ENCODE assay signal across 8 cellular contexts in genomic region chr16:30092373-30093010, GRCh38. TPM values are rescaled to one million over a fixed set of nuclear protein-coding genes. Genes with fewer than 3 reads are reported as not detected.
DNase-seq lines count a peak whose midpoint lies in the region; ATAC-seq and TF ChIP-seq lines count a peak whose summit lies in the region.

No MANE protein-coding gene starts in this region.

- H3K27ac ChIP-seq in IMR-90 (ENCODE audit: insufficient read depth, low read length) (no peak overlapping the region), RWPE1 (peak overlapping the region; percentile 79), upper lobe of right lung (peak overlapping the region; percentile 79)

- H3K9me3 ChIP-seq in IMR-90 (ENCODE audit: control insufficient read depth, insufficient read depth, low read length) = peaks cover 9% of the 10 kb centered on the region
- no peaks in the 10 kb centered on the region for H3K9me3 ChIP-seq in upper lobe of right lung

- peak overlapping the region; percentile 58 for H3K4me2 ChIP-seq in IMR-90 (ENCODE audit: low read depth, low read length)

- no peak overlapping the region for H4K5ac ChIP-seq in IMR-90 (ENCODE audit: low read depth, low read length)

- no peaks in the 10 kb centered on the region for H3K27me3 Mint-ChIP-seq in activated naive CD4-positive, alpha-beta T cell treated with anti-CD3 and anti-CD28 coated beads, Interleukin-2, amount 10 ng/mL, durations not matched to agents 7 days and 5 days

- no peak overlapping the region for H2BK20ac ChIP-seq in IMR-90 (ENCODE audit: low read depth, low read length)

- H3K27ac Mint-ChIP-seq in activated naive CD4-positive, alpha-beta T cell treated with anti-CD3 and anti-CD28 coated beads, Interleukin-2, amount 10 ng/mL, durations not matched to agents 7 days and 5 days = peak overlapping the region; percentile 94

- H3K18ac ChIP-seq in IMR-90 (ENCODE audit: low read depth, low read length) = no peak overlapping the region

- H3K36me3 ChIP-seq in IMR-90 (ENCODE audit: control insufficient read depth, insufficient read depth, low read length) = peaks cover 6% of the 10 kb centered on the region
- H3K36me3 ChIP-seq in upper lobe of right lung = peaks cover 18% of the 10 kb centered on the region

- H3K4me3 ChIP-seq in IMR-90 (ENCODE audit: insufficient read depth, low read depth, low read length) (peak overlapping the region; percentile 11; the same call in 1 of the 2 replicates), upper lobe of right lung (peak overlapping the region; percentile 62)

- H2BK15ac ChIP-seq in IMR-90 (ENCODE audit: low read depth, low read length) = no peak overlapping the region

- CTCF ChIA-PET in IMR-90 (lab: Yijun Ruan, JAX) (interaction anchor here (0.5 to 1.5 kb wide), 7 partner anchors 10 to 1244 kb away, joined by 3 to 5 read pairs (median 4); no protein-coding TSS in a partner anchor), RWPE1 (lab: Yijun Ruan, JAX) (interaction anchor here (0.6 to 2.0 kb wide), 9 partner anchors 12 to 396 kb away, joined by 3 to 16 read pairs (median 5); partner anchors contain the start of gene GDPD3)
- CTCF ChIA-PET in activated naive CD4-positive, alpha-beta T cell treated with anti-CD3 and anti-CD28 coated beads, Interleukin-2, amount 10 ng/mL, durations not matched to agents 7 days and 5 days (lab: Charles Lee) = interaction anchor here (0.7 to 5.2 kb wide), 24 partner anchors 10 to 558 kb away, joined by 3 to 54 read pairs (median 5); partner anchors contain the start of genes ALDOA, CORO1A, DCTPP1 and GDPD3

- TF ChIP-seq CTCF in IMR-90 (conservative IDR thresholded peaks at IDR 0.05; ENCODE audit: low read depth, low read length) = peak; percentile 44
- TF ChIP-seq CTCF in RWPE1 (conservative IDR thresholded peaks at IDR 0.05; ENCODE audit: low read depth) = no peak
- TF ChIP-seq CTCF in upper lobe of right lung (IDR thresholded peaks at IDR 0.05) = peak; percentile 69

- H3K4me1 ChIP-seq in IMR-90 (ENCODE audit: control insufficient read depth, insufficient read depth, low read length) (peaks cover 14% of the 10 kb centered on the region), upper lobe of right lung (peaks cover 48% of the 10 kb centered on the region)

- in situ Hi-C loops in IMR-90 (cut with MboI; ENCODE audit: low sequenced_read_pairs) = no loop called here

- peaks cover 40% of the 10 kb centered on the region for H3K36me3 Mint-ChIP-seq in activated naive CD4-positive, alpha-beta T cell treated with anti-CD3 and anti-CD28 coated beads, Interleukin-2, amount 10 ng/mL, durations not matched to agents 7 days and 5 days

- TF ChIP-seq POLR2A in IMR-90 (IDR thresholded peaks at IDR 0.05; ENCODE audit: low read depth, low read length) = no peak

- dilution Hi-C loops in IMR-90 (cut with HindIII; ENCODE audit: low sequenced_read_pairs, unreplicated experiment) = no loop called here

- 0 out of 2 replicates have a peak overlapping the region, but pooled peaks have one; percentile 2 for H4K91ac ChIP-seq in IMR-90 (ENCODE audit: insufficient read depth, low read depth, low read length)

- H4K8ac ChIP-seq in IMR-90 (ENCODE audit: low read depth in 2 of 2, low read length in 2 of 2) = peak overlapping the region; percentile 54 to 81; a peak in 3 of 4 replicates

- H3K79me1 ChIP-seq in IMR-90 (ENCODE audit: low read depth in 1 of 2, low read length in 2 of 2) = peaks cover 0 to 18% of the 10 kb centered on the region in 2 experiments; a peak in 2 of 4 replicates

- peak overlapping the region; percentile 57; the same call in 1 of the 2 replicates for H3K14ac ChIP-seq in IMR-90 (replicated peaks; ENCODE audit: low read depth, low read length)

- no TSS peak for BruUV-seq in IMR-90 (replicated peaks; lab: Mats Ljungman, UMichigan)

- H2BK5ac ChIP-seq in IMR-90 (ENCODE audit: low read depth, low read length, poor library complexity, severe bottlenecking) = no peak overlapping the region

- H3K9me1 ChIP-seq in IMR-90 (ENCODE audit: insufficient read depth, low read length) = no peaks in the 10 kb centered on the region

- peak overlapping the region; percentile 7; the same call in 1 of the 2 replicates for H3K9ac ChIP-seq in IMR-90 (ENCODE audit: low read depth, low read length)

- H3K23ac ChIP-seq in IMR-90 (ENCODE audit: low read depth, low read length) = 0 out of 2 replicates have a peak overlapping the region, but pooled peaks have one; percentile 41

- no peak for TF ChIP-seq RAD21 in IMR-90 (IDR thresholded peaks at IDR 0.05; ENCODE audit: low read length)

- H3K56ac ChIP-seq in IMR-90 (ENCODE audit: extremely low read depth, insufficient read depth, low read length) = 0 out of 2 replicates have a peak overlapping the region, but pooled peaks have one; percentile 24

- H4K20me1 ChIP-seq in IMR-90 (ENCODE audit: insufficient read depth, low read length) = no peaks in the 10 kb centered on the region

- H3K4me1 Mint-ChIP-seq in activated naive CD4-positive, alpha-beta T cell treated with anti-CD3 and anti-CD28 coated beads, Interleukin-2, amount 10 ng/mL, durations not matched to agents 7 days and 5 days = peaks cover 69% of the 10 kb centered on the region

- peak overlapping the region; percentile 80 for H3K4me3 Mint-ChIP-seq in activated naive CD4-positive, alpha-beta T cell treated with anti-CD3 and anti-CD28 coated beads, Interleukin-2, amount 10 ng/mL, durations not matched to agents 7 days and 5 days

- peak overlapping the region; percentile 52 for H3K4ac ChIP-seq in IMR-90 (ENCODE audit: low read depth, low read length)

- peak overlapping the region; percentile 91 for H2AFZ ChIP-seq in IMR-90 (replicated peaks; ENCODE audit: low read length, poor library complexity)

- intact Hi-C loops in IMR-90 (cut with micrococcal nuclease) = loop anchor here (2.0 to 10.0 kb wide), 2 partner anchors 276 to 312 kb away; partner anchors contain the start of gene ZNF771
- intact Hi-C loops in upper lobe of right lung (cut with DNase I) = no loop called here

- POLR2A ChIA-PET in IMR-90 (lab: Charles Lee; ENCODE audit: unreplicated experiment) (no interaction called here), RWPE1 (lab: Yijun Ruan, JAX; ENCODE audit: low non-redundant PET) (interaction anchor here (1.4 kb wide), 1 partner anchor 26 kb away, joined by 4 read pairs; no protein-coding TSS in a partner anchor)

- no peaks in the 10 kb centered on the region for H3K27me3 ChIP-seq in IMR-90 (ENCODE audit: control insufficient read depth, insufficient read depth, low read length)
- no peaks in the 10 kb centered on the region for H3K27me3 ChIP-seq in upper lobe of right lung

- H2AK5ac ChIP-seq in IMR-90 (ENCODE audit: low read depth, low read length) = peak overlapping the region; percentile 48; the same call in 1 of the 2 replicates

- H2BK120ac ChIP-seq in IMR-90 (ENCODE audit: low read depth, low read length) = 0 out of 2 replicates have a peak overlapping the region, but pooled peaks have one; percentile 18

- peaks cover 11% of the 10 kb centered on the region for H3K9me3 Mint-ChIP-seq in activated naive CD4-positive, alpha-beta T cell treated with anti-CD3 and anti-CD28 coated beads, Interleukin-2, amount 10 ng/mL, durations not matched to agents 7 days and 5 days

- WGBS in IMR-90 (ENCODE audit: extremely low coverage in 2 of 2, insufficient read length in 1 of 2), 2 experiments = 17% methylated on average over 6 of the region's 22 CpGs; no CpG with 5 or more reads in 1 of the 2 experiments

- peak overlapping the region; percentile 91 for H2AK9ac ChIP-seq in IMR-90 (replicated peaks; ENCODE audit: low read depth, low read length, poor library complexity)

- ATAC-seq in GM21390 (IDR thresholded peaks at IDR 0.05; ENCODE audit: unreplicated experiment) (peak; percentile 34), IMR-90 (ENCODE audit: low read depth) (no peak), upper lobe of right lung (peak; percentile 74)

- peak; percentile 42 for DNase-seq in DMS 273 treated with DMSO at 0.1 percent for 48 hours (lab: John Stamatoyannopoulos, UW)
- peak; percentile 27 for DNase-seq in IMR-90
- no peak for DNase-seq in RWPE1 (ENCODE audit: low spot score)
- peak; percentile 74 for DNase-seq in activated naive CD4-positive, alpha-beta T cell treated with anti-CD3 and anti-CD28 coated beads, Interleukin-2, amount 10 ng/mL, durations not matched to agents 7 days and 5 days
- DNase-seq in glomerular endothelial cell (ENCODE audit: extremely low read depth, low read depth, low spot score) = peak; percentile 72
- DNase-seq in occipital lobe (lab: John Stamatoyannopoulos, UW) = peak; percentile 29
- DNase-seq in upper lobe of right lung = peak; percentile 92

RNA-seq across cellular contexts. Expression of gene TBX6, which starts 0.8 kb away (rescaled TPM):
- total RNA-seq in IMR-90 (2012; rRNA removed) (not detected in 2 replicates), glomerular endothelial cell (0.41 and 0.58 TPM in 2 replicates), occipital lobe (0.16 TPM), upper lobe of right lung (1.4 TPM)
- polyA plus RNA-seq in IMR-90 (2012; rRNA removed) = 0.06 and 0.10 TPM in 2 replicates
- polyA plus RNA-seq in IMR-90 (2012; cell fraction: cytosol; rRNA removed) = 0.02 TPM in 1 of 2 replicates, not detected in the other
- polyA plus RNA-seq in IMR-90 (2012; cell fraction: nucleus; rRNA removed; ENCODE audit: low replicate concordance) = 0.06 and 0.16 TPM in 2 replicates

RNA-seq across cellular contexts. Expression of gene YPEL3, which starts 3.5 kb away (rescaled TPM):
- total RNA-seq in IMR-90 (2012; rRNA removed) (1.1 and 3.1 TPM in 2 replicates), glomerular endothelial cell (26.1 and 52.7 TPM in 2 replicates), occipital lobe (21.1 TPM), upper lobe of right lung (93.6 TPM)
- polyA plus RNA-seq in IMR-90 (2012; rRNA removed) = 25.6 and 33.3 TPM in 2 replicates
- polyA plus RNA-seq in IMR-90 (2012; cell fraction: cytosol; rRNA removed) = 34.8 and 76.0 TPM in 2 replicates
- 93.1 and 115 TPM in 2 replicates for polyA plus RNA-seq in IMR-90 (2012; cell fraction: nucleus; rRNA removed; ENCODE audit: low replicate concordance)

RNA-seq across cellular contexts. Expression of gene PPP4C, which starts 16.7 kb away (rescaled TPM):
- total RNA-seq in IMR-90 (2012; rRNA removed) (209 and 222 TPM in 2 replicates), glomerular endothelial cell (117 and 121 TPM in 2 replicates), occipital lobe (81.4 TPM), upper lobe of right lung (74.2 TPM)
- polyA plus RNA-seq in IMR-90 (2012; rRNA removed) = 200 and 202 TPM in 2 replicates
- polyA plus RNA-seq in IMR-90 (2012; cell fraction: cytosol; rRNA removed) = 191 and 310 TPM in 2 replicates
- polyA plus RNA-seq in IMR-90 (2012; cell fraction: nucleus; rRNA removed; ENCODE audit: low replicate concordance) = 247 and 358 TPM in 2 replicates

RNA-seq across cellular contexts. Expression of gene GDPD3, which starts 20.8 kb away (rescaled TPM):
- total RNA-seq in IMR-90 (2012; rRNA removed) = under 0.01 and 0.28 TPM in 2 replicates
- polyA plus RNA-seq in IMR-90 (2012; rRNA removed) = 2.8 and 19.5 TPM in 2 replicates
- 0.47 and 0.73 TPM in 2 replicates for polyA plus RNA-seq in IMR-90 (2012; cell fraction: cytosol; rRNA removed)
- 24.3 and 37.5 TPM in 2 replicates for polyA plus RNA-seq in IMR-90 (2012; cell fraction: nucleus; rRNA removed; ENCODE audit: low replicate concordance)
- 0.82 and 5.3 TPM in 2 replicates for total RNA-seq in glomerular endothelial cell
- total RNA-seq in occipital lobe = 0.47 TPM
- 11.5 TPM for total RNA-seq in upper lobe of right lung

RNA-seq across cellular contexts. Expression of gene ALDOA, which starts 26.9 kb away (rescaled TPM):
- total RNA-seq in IMR-90 (2012; rRNA removed) (1,576 and 1,697 TPM in 2 replicates), glomerular endothelial cell (1,069 and 1,121 TPM in 2 replicates), occipital lobe (57.4 TPM), upper lobe of right lung (689 TPM)
- 1,990 and 2,139 TPM in 2 replicates for polyA plus RNA-seq in IMR-90 (2012; rRNA removed)
- polyA plus RNA-seq in IMR-90 (2012; cell fraction: cytosol; rRNA removed) = 1,937 and 3,090 TPM in 2 replicates
- 1,158 and 2,042 TPM in 2 replicates for polyA plus RNA-seq in IMR-90 (2012; cell fraction: nucleus; rRNA removed; ENCODE audit: low replicate concordance)
